Comparison of ENCODE assay signal across 27 cellular contexts in the genomic region with DNA sequence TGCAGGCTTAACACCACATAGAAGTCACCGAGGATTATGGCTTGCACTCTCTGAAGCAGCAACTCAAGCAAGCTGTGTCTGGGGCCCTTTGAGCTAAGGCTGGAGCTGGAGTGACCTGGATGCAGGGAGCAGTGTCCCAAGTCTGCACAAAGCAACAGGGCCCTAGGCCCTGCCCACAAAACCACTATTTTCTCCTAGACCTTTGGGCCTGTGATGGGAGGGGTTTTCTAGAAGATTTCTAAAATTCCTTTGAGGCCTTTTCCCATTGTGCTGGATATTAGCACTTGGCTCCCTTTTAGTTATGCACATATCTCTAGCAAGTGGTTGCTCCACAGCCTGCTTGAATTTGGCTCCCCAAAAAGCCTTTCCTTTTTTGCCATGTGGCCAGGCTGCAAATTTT. TPM values are rescaled to one million over a fixed set of nuclear protein-coding genes. Genes with fewer than 3 reads are reported as not detected.
"Had no signal": no experiment of that assay in that cellular context is flagged by ENCODE, and none has a peak within 500 bp of the region (broad histone marks: within the 10 kb centered on the region; RNA-seq: fewer than 3 reads in every experiment).

No MANE protein-coding gene starts in this region.

- H3K36me3 Mint-ChIP-seq: immature natural killer cell; neural progenitor cell; stimulated activated effector memory CD8-positive, alpha-beta T cell treated with anti-CD3 and anti-CD28 coated beads, Interleukin-12 subunit alpha, Interleukin-12 subunit beta, amount 100 ng/mL, for 72 hours had no signal

- H3K36me3 ChIP-seq: gastrocnemius medialis, heart right ventricle, neural progenitor cell, ovary, transverse colon had no signal

- FAIRE-seq: keratinocyte had no signal

- H3K27me3 Mint-ChIP-seq: progenitor cell of endocrine pancreas; stimulated activated naive CD8-positive, alpha-beta T cell treated with anti-CD3 and anti-CD28 coated beads, Interleukin-15, Interleukin-2, amounts not matched to agents 100 ng/mL and 50 ng/mL, for 24 hours had no signal

- H3K4me3 ChIP-seq: coronary artery, gastrocnemius medialis, heart right ventricle, lung, neural progenitor cell, ovary, smooth muscle cell, testis, transverse colon had no signal

- H3K9ac ChIP-seq: neural progenitor cell had no signal

- H3K9me3 Mint-ChIP-seq: natural killer cell treated with Interleukin-12 subunit alpha and Interleukin-12 subunit beta and Interleukin-15 and Interleukin-18, amount 100 ng/mL, for 72 hours; neural progenitor cell; stimulated activated naive CD8-positive, alpha-beta T cell treated with anti-CD3 and anti-CD28 coated beads, Interleukin-15, Interleukin-2, amounts not matched to agents 100 ng/mL and 50 ng/mL, for 24 hours had no signal

- DNase-seq: effector CD4-positive, alpha-beta T cell; gastrocnemius medialis; heart right ventricle; hypothalamus; immature natural killer cell; left cardiac atrium; left ventricle myocardium superior; mesenchymal stem cell; midbrain; nucleus accumbens; ovary; right cardiac atrium; stimulated activated CD4-positive, alpha-beta T cell treated with anti-CD3 and anti-CD28 coated beads, Interleukin-2, amount 100 ng/mL, for 48 hours; stimulated activated CD8-positive, alpha-beta memory T cell treated with anti-CD3 and anti-CD28 coated beads, Interleukin-4, amount 100 ng/mL, for 48 hours; testis; transverse colon had no signal

- H3K27ac Mint-ChIP-seq: immature natural killer cell; natural killer cell treated with Interleukin-12 subunit alpha and Interleukin-12 subunit beta and Interleukin-15 and Interleukin-18, amount 100 ng/mL, for 72 hours; neural progenitor cell; progenitor cell of endocrine pancreas; stimulated activated effector memory CD8-positive, alpha-beta T cell treated with anti-CD3 and anti-CD28 coated beads, Interleukin-12 subunit alpha, Interleukin-12 subunit beta, amount 100 ng/mL, for 72 hours; stimulated activated naive CD8-positive, alpha-beta T cell treated with anti-CD3 and anti-CD28 coated beads, Interleukin-15, Interleukin-2, amounts not matched to agents 100 ng/mL and 50 ng/mL, for 24 hours had no signal

- H3K9me3 ChIP-seq: gastrocnemius medialis, ovary, testis, transverse colon had no signal

- H2AFZ ChIP-seq: neural progenitor cell had no signal

- H3K27me3 ChIP-seq: gastrocnemius medialis, heart right ventricle, neural progenitor cell, ovary, testis, transverse colon had no signal

- H3K4me3 Mint-ChIP-seq: immature natural killer cell; natural killer cell treated with Interleukin-12 subunit alpha and Interleukin-12 subunit beta and Interleukin-15 and Interleukin-18, amount 100 ng/mL, for 72 hours; neural progenitor cell; stimulated activated effector memory CD8-positive, alpha-beta T cell treated with anti-CD3 and anti-CD28 coated beads, Interleukin-12 subunit alpha, Interleukin-12 subunit beta, amount 100 ng/mL, for 72 hours; stimulated activated naive CD8-positive, alpha-beta T cell treated with anti-CD3 and anti-CD28 coated beads, Interleukin-15, Interleukin-2, amounts not matched to agents 100 ng/mL and 50 ng/mL, for 24 hours had no signal

- H3K4me1 ChIP-seq: neural progenitor cell, testis had no signal

- H3K4me2 ChIP-seq: neural progenitor cell, smooth muscle cell had no signal

- H3K4me1 Mint-ChIP-seq: immature natural killer cell; neural progenitor cell; stimulated activated effector memory CD8-positive, alpha-beta T cell treated with anti-CD3 and anti-CD28 coated beads, Interleukin-12 subunit alpha, Interleukin-12 subunit beta, amount 100 ng/mL, for 72 hours had no signal

- ATAC-seq: gastrocnemius medialis; heart right ventricle; left ventricle myocardium superior; natural killer cell treated with Interleukin-12 subunit alpha and Interleukin-12 subunit beta and Interleukin-15 and Interleukin-18, amount 100 ng/mL, for 72 hours; right cardiac atrium had no signal

- H3K27ac ChIP-seq: coronary artery, gastrocnemius medialis, heart right ventricle, neural progenitor cell, ovary, testis, transverse colon had no signal

RNA-seq across cellular contexts. Expression of a gene that starts 44.5 kb away (rescaled TPM):
- total RNA-seq: dermis microvascular lymphatic vessel endothelial cell; left cardiac atrium; left ventricle myocardium superior; natural killer cell treated with Interleukin-12 subunit alpha and Interleukin-12 subunit beta and Interleukin-15 and Interleukin-18, amount 100 ng/mL, for 72 hours; smooth muscle cell; ureter had no signal
- polyA plus RNA-seq: heart right ventricle, immature natural killer cell, keratinocyte, right cardiac atrium had no signal

RNA-seq across cellular contexts. Expression of a gene that starts 49.8 kb away (rescaled TPM):
- polyA plus RNA-seq: immature natural killer cell had no signal
